18 cellular contexts compared by ENCODE assay signal in the genomic region with DNA sequence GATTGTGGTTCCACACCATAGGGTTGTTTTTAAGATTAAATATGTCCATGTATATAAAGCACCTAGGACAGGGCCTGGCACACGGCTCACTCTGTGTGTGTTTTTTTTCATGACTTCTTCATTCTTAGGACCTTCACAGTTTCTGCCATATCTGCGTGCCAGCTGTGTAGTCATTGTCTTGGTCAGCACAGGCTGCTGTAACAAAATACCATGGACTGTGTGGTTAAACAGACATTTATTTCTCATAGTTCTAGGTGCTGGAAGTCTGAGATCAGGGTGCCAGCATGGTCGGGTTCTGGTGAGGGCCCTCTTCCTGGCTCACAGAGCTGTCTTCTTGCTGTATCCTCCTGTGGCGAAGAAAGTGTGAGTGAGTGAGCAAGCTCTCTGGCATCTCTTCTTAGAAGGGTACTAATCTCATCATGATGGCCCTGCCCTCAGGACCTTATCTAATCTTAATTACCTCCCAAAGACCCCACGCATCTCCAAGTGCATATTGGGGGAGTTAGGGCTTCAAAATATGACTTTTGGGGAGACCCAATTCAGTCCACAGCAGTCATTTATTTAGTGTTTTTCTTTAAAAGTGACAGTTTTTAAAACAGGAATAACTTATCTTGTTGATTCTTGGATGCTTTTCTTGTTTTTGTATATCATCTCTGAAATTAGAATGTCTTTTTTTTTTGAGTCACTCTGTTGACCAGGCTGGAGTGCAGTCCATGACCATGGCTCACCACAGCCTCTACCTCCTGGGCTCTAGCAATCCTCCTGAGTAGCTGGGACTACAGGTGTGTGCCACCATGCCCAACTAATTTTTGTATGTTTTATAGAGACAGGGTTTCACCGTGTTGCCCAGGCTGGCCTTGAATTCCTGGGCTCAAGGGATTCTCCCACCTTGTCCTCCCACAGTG.
DNase-seq lines count a peak whose midpoint lies in the region; ATAC-seq, FAIRE-seq and TF ChIP-seq lines count a peak whose summit lies in the region.
"Had no signal": no experiment of that assay in that cellular context is flagged by ENCODE, and none has a peak within 500 bp of the region (broad histone marks: within the 10 kb centered on the region; RNA-seq: fewer than 3 reads in every experiment).

No MANE protein-coding gene starts in this region.

- no peak overlapping the region for H2BK12ac ChIP-seq in mesenchymal stem cell (ENCODE audit: low read length in 2 of 2)

- H3K4me2 ChIP-seq in A549 = no peak overlapping the region
- H3K4me2 ChIP-seq in mesenchymal stem cell (ENCODE audit: low read length, poor library complexity, severe bottlenecking) = no peak overlapping the region
- H3K4me2 ChIP-seq: PC-9 had no signal

- TF ChIP-seq CTCF in A549 (IDR thresholded peaks at IDR 0.05) = no peak
- TF ChIP-seq CTCF in psoas muscle (IDR thresholded peaks at IDR 0.05) = no peak
- no peak for TF ChIP-seq CTCF in adrenal gland (IDR thresholded peaks at IDR 0.05)

- no peak overlapping the region for H4K91ac ChIP-seq in mesenchymal stem cell (ENCODE audit: low read length)

- H3K23ac ChIP-seq in mesenchymal stem cell (ENCODE audit: low read length in 2 of 2) = no peak overlapping the region

- H3K14ac ChIP-seq in mesenchymal stem cell (ENCODE audit: low read length in 2 of 2) = no peak overlapping the region

- H3K9ac ChIP-seq in mesenchymal stem cell (ENCODE audit: low read length) = no peak overlapping the region

- H3K9me3 ChIP-seq in A549 = no peaks in the 10 kb centered on the region
- no peaks in the 10 kb centered on the region for H3K9me3 ChIP-seq in mesenchymal stem cell (ENCODE audit: control insufficient read depth, low read length)
- H3K9me3 ChIP-seq in psoas muscle = no peaks in the 10 kb centered on the region
- no peaks in the 10 kb centered on the region for H3K9me3 ChIP-seq in aorta (ENCODE audit: control insufficient read depth, low read length)
- H3K9me3 ChIP-seq in adrenal gland (replicated peaks in 1 of 3) = no peaks in the 10 kb centered on the region

- no peak overlapping the region for H2BK15ac ChIP-seq in mesenchymal stem cell (ENCODE audit: low read depth, poor library complexity, severe bottlenecking)

- DNase-seq in A549 (ENCODE audit: low read depth in 1 of 2, low spot score in 1 of 2) = no peak
- DNase-seq in amniotic epithelial cell (ENCODE audit: low read depth) = peak; percentile 58
- DNase-seq in mesenchymal stem cell = no peak
- no peak for DNase-seq in psoas muscle
- no peak for DNase-seq in aorta
- no peak for DNase-seq in DMS53 (lab: John Stamatoyannopoulos, UW)
- no peak for DNase-seq in adrenal gland
- no peak for DNase-seq in NCI-H2171 treated with DMSO at 0.1 percent for 48 hours (lab: John Stamatoyannopoulos, UW)
- DNase-seq: 8988T, COR-L47, GDM1, HCEC 1CT, KBM-7, NCI-H1105 treated with DMSO at 0.1 percent for 48 hours, NCI-H1694, NCI-H2081 treated with DMSO at 0.1 percent for 48 hours, NCI-H524 treated with DMSO at 0.1 percent for 48 hours, PC-9 had no signal

- ATAC-seq in A549 (no peak), psoas muscle (no peak), aorta (ENCODE audit: low FRiP score) (no peak)

- no peak overlapping the region for H2BK5ac ChIP-seq in mesenchymal stem cell (ENCODE audit: low read depth, low read length, poor library complexity, severe bottlenecking)

- no peak for FAIRE-seq in A549 (lab: Jason Lieb, UNC)

- H3K27me3 ChIP-seq in mesenchymal stem cell (ENCODE audit: control insufficient read depth in 1 of 2, insufficient read depth in 1 of 2, low read length in 2 of 2) = no peaks in the 10 kb centered on the region
- H3K27me3 ChIP-seq in psoas muscle (ENCODE audit: insufficient read depth in 3 of 3, low read length in 2 of 3) = no peaks in the 10 kb centered on the region
- H3K27me3 ChIP-seq in aorta (ENCODE audit: control insufficient read depth in 1 of 2, insufficient read depth in 2 of 2, low read length in 1 of 2) = no peaks in the 10 kb centered on the region
- H3K27me3 ChIP-seq in adrenal gland = no peaks in the 10 kb centered on the region

- H2AK5ac ChIP-seq in mesenchymal stem cell (ENCODE audit: low read length, severe bottlenecking) = peak overlapping the region; percentile 57

- peaks cover 62% of the 10 kb centered on the region for H3K4me1 ChIP-seq in A549
- H3K4me1 ChIP-seq in mesenchymal stem cell (ENCODE audit: control insufficient read depth, insufficient read depth, low read depth, low read length) = peaks cover 15% of the 10 kb centered on the region
- peaks cover 77% of the 10 kb centered on the region for H3K4me1 ChIP-seq in psoas muscle
- peaks cover 2 to 4% of the 10 kb centered on the region in 2 donors for H3K4me1 ChIP-seq in aorta (ENCODE audit: control insufficient read depth in 1 of 2, insufficient read depth in 2 of 2, low read length in 2 of 2)
- peaks cover 10 to 38% of the 10 kb centered on the region in 2 donors for H3K4me1 ChIP-seq in adrenal gland (replicated peaks in 1 of 2)

- WGBS in A549 (ENCODE audit: missing lambda C conversion rate) = 85% methylated on average over 6 of the region's 6 CpGs
- WGBS in mesenchymal stem cell = 94% methylated on average over 4 of the region's 6 CpGs
- 79 to 85% (median 80%) methylated on average over 6 of the region's 6 CpGs for WGBS in psoas muscle, 3 donors
- WGBS in aorta, 2 donors = 87 to 92% methylated on average over 6 of the region's 6 CpGs
- WGBS in adrenal gland, 4 donors = 75 to 84% (median 80%) methylated on average over 6 of the region's 6 CpGs

- no peak for TF ChIP-seq EP300 in A549 (IDR thresholded peaks at IDR 0.05)

- TF ChIP-seq POLR2A in A549 (IDR thresholded peaks at IDR 0.05; ENCODE audit: low read length) (no peak), adrenal gland (IDR thresholded peaks at IDR 0.05) (no peak)

- H3K27ac ChIP-seq in A549 (peak overlapping the region; percentile 40 to 41; a peak in 3 of 6 replicates), mesenchymal stem cell (ENCODE audit: low read length, poor library complexity, severe bottlenecking) (no peak overlapping the region), psoas muscle (peak overlapping the region; percentile 10), aorta (ENCODE audit: low read depth in 1 of 2, low read length in 2 of 2) (peak overlapping the region in 1 of 2 donors; percentile 45), adrenal gland (peak overlapping the region in 1 of 5 donors; percentile 4)
- H3K27ac ChIP-seq: PC-9 had no signal

- H3K36me3 ChIP-seq in mesenchymal stem cell (ENCODE audit: control insufficient read depth in 1 of 2, insufficient read depth in 2 of 2, low read depth in 1 of 2, low read length in 2 of 2) = no peaks in the 10 kb centered on the region
- no peaks in the 10 kb centered on the region for H3K36me3 ChIP-seq in psoas muscle (ENCODE audit: insufficient read depth in 1 of 2, low read depth in 1 of 2)
- no peaks in the 10 kb centered on the region for H3K36me3 ChIP-seq in aorta (ENCODE audit: control insufficient read depth in 1 of 2, insufficient read depth in 2 of 2, low read length in 1 of 2)
- H3K36me3 ChIP-seq in adrenal gland (replicated peaks in 1 of 2) = no peaks in the 10 kb centered on the region

- H3K4me3 ChIP-seq in A549 (no peak overlapping the region), mesenchymal stem cell (ENCODE audit: insufficient read depth in 1 of 2, low read depth in 1 of 2, low read length in 2 of 2) (no peak overlapping the region), psoas muscle (no peak overlapping the region), aorta (ENCODE audit: low read length in 2 of 2) (no peak overlapping the region), adrenal gland (no peak overlapping the region)
- H3K4me3 ChIP-seq: PC-9 had no signal

- H3K18ac ChIP-seq in mesenchymal stem cell (ENCODE audit: low read depth in 1 of 2, low read length in 2 of 2) = no peak overlapping the region

- CTCF ChIA-PET in A549 (lab: Yijun Ruan, JAX) = no interaction called here

- no peak for TF ChIP-seq RAD21 in A549 (conservative IDR thresholded peaks at IDR 0.05 in 1 of 2, IDR thresholded peaks at IDR 0.05 in 1 of 2)

- POLR2A ChIA-PET in A549 (lab: Yijun Ruan, JAX) = no interaction called here

- intact Hi-C loops in psoas muscle (cut with DNase I) = loop anchor here in 1 of 2 donors (5.0 kb wide), 1 partner anchor 47 kb away; no protein-coding TSS in a partner anchor
- intact Hi-C loops in aorta (cut with DNase I) = loop anchor here (5.0 kb wide), 2 partner anchors 37 to 72 kb away; a partner anchor contains a TSS
- intact Hi-C loops in adrenal gland (cut with DNase I) = no loop called here

- H2BK120ac ChIP-seq in mesenchymal stem cell (ENCODE audit: low read depth, low read length) = no peak overlapping the region

- H4K8ac ChIP-seq in mesenchymal stem cell (ENCODE audit: low read length) = no peak overlapping the region

- peaks cover 56% of the 10 kb centered on the region for H3K79me1 ChIP-seq in mesenchymal stem cell (replicated peaks; ENCODE audit: low read length, poor library complexity, severe bottlenecking)

- H3K4ac ChIP-seq in mesenchymal stem cell (ENCODE audit: low read depth in 1 of 2, low read length in 2 of 2) = no peak overlapping the region

- H2AFZ ChIP-seq in mesenchymal stem cell (ENCODE audit: low read depth, low read length) = no peak overlapping the region
- H2AFZ ChIP-seq: PC-9 had no signal

TF ChIP-seq in A549, 52 proteins besides CTCF, POLR2A, EP300 and RAD21:
- no peak for TF ChIP-seq ZSCAN20 (CRISPR knock-in tag; IDR thresholded peaks at IDR 0.05)
- TF ChIP-seq, protein P1, sequence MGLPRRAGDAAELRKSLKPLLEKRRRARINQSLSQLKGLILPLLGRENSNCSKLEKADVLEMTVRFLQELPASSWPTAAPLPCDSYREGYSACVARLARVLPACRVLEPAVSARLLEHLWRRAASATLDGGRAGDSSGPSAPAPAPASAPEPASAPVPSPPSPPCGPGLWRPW (IDR thresholded peaks at IDR 0.05) = no peak

Comparison
In these comparisons a context has a peak if more than half of its experiments do, and no peak if none do; other contexts are left out.
1. intact Hi-C loops: an anchor here in aorta (5.0 kb wide); none called in adrenal gland.